Comparison of ENCODE assay signal across 9 cellular contexts in genomic region chr5:963673-964531, GRCh38. TPM values are rescaled to one million over a fixed set of nuclear protein-coding genes. Genes with fewer than 3 reads are reported as not detected.
DNase-seq lines count a peak whose midpoint lies in the region; ATAC-seq, FAIRE-seq and TF ChIP-seq lines count a peak whose summit lies in the region.
"Had no signal": no experiment of that assay in that cellular context is flagged by ENCODE, and none has a peak within 500 bp of the region (broad histone marks: within the 10 kb centered on the region; RNA-seq: fewer than 3 reads in every experiment).

No MANE protein-coding gene starts in this region.

- DNase-seq in AG10803 (ENCODE audit: low read depth) (peak; percentile 86), kidney (peak; percentile 78), NCI-H526 (lab: John Stamatoyannopoulos, UW) (no peak), foreskin melanocyte (no peak), WTC11 (ENCODE audit: low spot score) (no peak)
- DNase-seq in activated T-cell treated with anti-CD3 and anti-CD28 coated beads, Interleukin-2, amount 50 U/mL, for 24 hours = peak; percentile 64

- H3K27ac Mint-ChIP-seq in activated T-cell treated with anti-CD3 and anti-CD28 coated beads, Interleukin-2, amount 50 U/mL, for 24 hours = peak overlapping the region; percentile 90
- no peak overlapping the region for H3K27ac Mint-ChIP-seq in WTC11

- peaks cover 52% of the 10 kb centered on the region for H3K27me3 Mint-ChIP-seq in activated T-cell treated with anti-CD3 and anti-CD28 coated beads, Interleukin-2, amount 50 U/mL, for 24 hours
- H3K27me3 Mint-ChIP-seq in WTC11 (ENCODE audit: low read depth) = no peaks in the 10 kb centered on the region; the same call in 1 of the 2 replicates

- peaks cover 0 to 3% of the 10 kb centered on the region in 2 donors for H3K4me1 ChIP-seq in kidney (ENCODE audit: control insufficient read depth in 1 of 2, insufficient read depth in 1 of 2, low read depth in 1 of 2, low read length in 2 of 2)

- intact Hi-C loops in kidney (cut with DNase I) = no loop called here

- H3K4me1 Mint-ChIP-seq in activated T-cell treated with anti-CD3 and anti-CD28 coated beads, Interleukin-2, amount 50 U/mL, for 24 hours (ENCODE audit: low read depth) = peaks cover 32% of the 10 kb centered on the region
- H3K4me1 Mint-ChIP-seq in WTC11 = no peaks in the 10 kb centered on the region

- no peak for FAIRE-seq in kidney (lab: Jason Lieb, UNC)

- no peak overlapping the region for H3K9ac ChIP-seq in kidney (ENCODE audit: low read length in 2 of 2)

- H3K9me3 ChIP-seq in kidney (ENCODE audit: control insufficient read depth in 1 of 2, low read length in 2 of 2) = no peaks in the 10 kb centered on the region

- POLR2A ChIA-PET in WTC11 (lab: Charles Lee) = no interaction called here

- H3K36me3 Mint-ChIP-seq in activated T-cell treated with anti-CD3 and anti-CD28 coated beads, Interleukin-2, amount 50 U/mL, for 24 hours (ENCODE audit: low read depth) = no peaks in the 10 kb centered on the region
- H3K36me3 Mint-ChIP-seq in WTC11 = no peaks in the 10 kb centered on the region

- CTCF ChIA-PET in WTC11 (lab: Charles Lee) = no interaction called here

- H3K4me3 ChIP-seq in AG10803 (ENCODE audit: low read length) (peak overlapping the region; percentile 9), kidney (ENCODE audit: low read length in 2 of 2) (no peak overlapping the region)
- H3K4me3 ChIP-seq: cardiac muscle cell had no signal

- H3K9me3 Mint-ChIP-seq in activated T-cell treated with anti-CD3 and anti-CD28 coated beads, Interleukin-2, amount 50 U/mL, for 24 hours = no peaks in the 10 kb centered on the region
- no peaks in the 10 kb centered on the region for H3K9me3 Mint-ChIP-seq in WTC11

- H3K36me3 ChIP-seq in kidney (ENCODE audit: control insufficient read depth in 1 of 2, insufficient read depth in 2 of 2, low read length in 2 of 2) = no peaks in the 10 kb centered on the region
- H3K36me3 ChIP-seq: cardiac muscle cell had no signal

- peak overlapping the region; percentile 69 for H3K4me3 Mint-ChIP-seq in activated T-cell treated with anti-CD3 and anti-CD28 coated beads, Interleukin-2, amount 50 U/mL, for 24 hours
- no peak overlapping the region for H3K4me3 Mint-ChIP-seq in WTC11

- H3K27ac ChIP-seq in kidney (ENCODE audit: low read depth in 2 of 2, low read length in 2 of 2) = peak overlapping the region in 1 of 2 donors; percentile 22
- H3K27ac ChIP-seq: cardiac muscle cell had no signal

- ATAC-seq in GM19463 (IDR thresholded peaks at IDR 0.05; ENCODE audit: unreplicated experiment) = peak; percentile 76
- ATAC-seq in HG03571 (IDR thresholded peaks at IDR 0.05; ENCODE audit: unreplicated experiment) = peak; percentile 75
- no peak for ATAC-seq in WTC11

- TF ChIP-seq CTCF in AG10803 (conservative IDR thresholded peaks at IDR 0.05; ENCODE audit: low read length) (no peak), kidney (IDR thresholded peaks at IDR 0.05; ENCODE audit: borderline replicate concordance, extremely low read depth, insufficient read depth) (no peak), WTC11 (IDR thresholded peaks at IDR 0.05) (no peak)

TF ChIP-seq in WTC11, 78 proteins besides CTCF, POLR2A, EP300 and RAD21:
- TF ChIP-seq GTF2I (CRISPR knock-in tag; conservative IDR thresholded peaks at IDR 0.05) (no peak), SOX15 (CRISPR knock-in tag; IDR thresholded peaks at IDR 0.05) (no peak), FOXJ3 (CRISPR knock-in tag; IDR thresholded peaks at IDR 0.05; ENCODE audit: borderline replicate concordance) (no peak), ETV6 (CRISPR knock-in tag; IDR thresholded peaks at IDR 0.05) (no peak), ATF3 (CRISPR knock-in tag; conservative IDR thresholded peaks at IDR 0.05) (no peak), SMAD3 (CRISPR knock-in tag; IDR thresholded peaks at IDR 0.05; ENCODE audit: borderline replicate concordance) (no peak), KAT7 (CRISPR knock-in tag; IDR thresholded peaks at IDR 0.05; ENCODE audit: borderline replicate concordance) (no peak), FOXK1 (CRISPR knock-in tag; IDR thresholded peaks at IDR 0.05) (no peak), GABPB1 (CRISPR knock-in tag; IDR thresholded peaks at IDR 0.05) (no peak), ZNF423 (CRISPR knock-in tag; IDR thresholded peaks at IDR 0.05) (no peak), CREM (CRISPR knock-in tag; IDR thresholded peaks at IDR 0.05) (no peak), NR2C2 (CRISPR knock-in tag; IDR thresholded peaks at IDR 0.05) (no peak), RELA (CRISPR knock-in tag; IDR thresholded peaks at IDR 0.05; ENCODE audit: borderline replicate concordance) (no peak), AR (CRISPR knock-in tag; IDR thresholded peaks at IDR 0.05) (no peak), IRF2 (CRISPR knock-in tag; IDR thresholded peaks at IDR 0.05; ENCODE audit: borderline replicate concordance, low read depth) (no peak)
- TF ChIP-seq, protein P1, sequence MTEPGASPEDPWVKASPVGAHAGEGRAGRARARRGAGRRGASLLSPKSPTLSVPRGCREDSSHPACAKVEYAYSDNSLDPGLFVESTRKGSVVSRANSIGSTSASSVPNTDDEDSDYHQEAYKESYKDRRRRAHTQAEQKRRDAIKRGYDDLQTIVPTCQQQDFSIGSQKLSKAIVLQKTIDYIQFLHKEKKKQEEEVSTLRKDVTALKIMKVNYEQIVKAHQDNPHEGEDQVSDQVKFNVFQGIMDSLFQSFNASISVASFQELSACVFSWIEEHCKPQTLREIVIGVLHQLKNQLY (CRISPR knock-in tag; IDR thresholded peaks at IDR 0.05) = no peak
- TF ChIP-seq, protein P2, sequence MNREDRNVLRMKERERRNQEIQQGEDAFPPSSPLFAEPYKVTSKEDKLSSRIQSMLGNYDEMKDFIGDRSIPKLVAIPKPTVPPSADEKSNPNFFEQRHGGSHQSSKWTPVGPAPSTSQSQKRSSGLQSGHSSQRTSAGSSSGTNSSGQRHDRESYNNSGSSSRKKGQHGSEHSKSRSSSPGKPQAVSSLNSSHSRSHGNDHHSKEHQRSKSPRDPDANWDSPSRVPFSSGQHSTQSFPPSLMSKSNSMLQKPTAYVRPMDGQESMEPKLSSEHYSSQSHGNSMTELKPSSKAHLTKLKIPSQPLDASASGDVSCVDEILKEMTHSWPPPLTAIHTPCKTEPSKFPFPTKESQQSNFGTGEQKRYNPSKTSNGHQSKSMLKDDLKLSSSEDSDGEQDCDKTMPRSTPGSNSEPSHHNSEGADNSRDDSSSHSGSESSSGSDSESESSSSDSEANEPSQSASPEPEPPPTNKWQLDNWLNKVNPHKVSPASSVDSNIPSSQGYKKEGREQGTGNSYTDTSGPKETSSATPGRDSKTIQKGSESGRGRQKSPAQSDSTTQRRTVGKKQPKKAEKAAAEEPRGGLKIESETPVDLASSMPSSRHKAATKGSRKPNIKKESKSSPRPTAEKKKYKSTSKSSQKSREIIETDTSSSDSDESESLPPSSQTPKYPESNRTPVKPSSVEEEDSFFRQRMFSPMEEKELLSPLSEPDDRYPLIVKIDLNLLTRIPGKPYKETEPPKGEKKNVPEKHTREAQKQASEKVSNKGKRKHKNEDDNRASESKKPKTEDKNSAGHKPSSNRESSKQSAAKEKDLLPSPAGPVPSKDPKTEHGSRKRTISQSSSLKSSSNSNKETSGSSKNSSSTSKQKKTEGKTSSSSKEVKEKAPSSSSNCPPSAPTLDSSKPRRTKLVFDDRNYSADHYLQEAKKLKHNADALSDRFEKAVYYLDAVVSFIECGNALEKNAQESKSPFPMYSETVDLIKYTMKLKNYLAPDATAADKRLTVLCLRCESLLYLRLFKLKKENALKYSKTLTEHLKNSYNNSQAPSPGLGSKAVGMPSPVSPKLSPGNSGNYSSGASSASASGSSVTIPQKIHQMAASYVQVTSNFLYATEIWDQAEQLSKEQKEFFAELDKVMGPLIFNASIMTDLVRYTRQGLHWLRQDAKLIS (CRISPR knock-in tag; IDR thresholded peaks at IDR 0.05; ENCODE audit: borderline replicate concordance) = no peak
- TF ChIP-seq, protein P3, sequence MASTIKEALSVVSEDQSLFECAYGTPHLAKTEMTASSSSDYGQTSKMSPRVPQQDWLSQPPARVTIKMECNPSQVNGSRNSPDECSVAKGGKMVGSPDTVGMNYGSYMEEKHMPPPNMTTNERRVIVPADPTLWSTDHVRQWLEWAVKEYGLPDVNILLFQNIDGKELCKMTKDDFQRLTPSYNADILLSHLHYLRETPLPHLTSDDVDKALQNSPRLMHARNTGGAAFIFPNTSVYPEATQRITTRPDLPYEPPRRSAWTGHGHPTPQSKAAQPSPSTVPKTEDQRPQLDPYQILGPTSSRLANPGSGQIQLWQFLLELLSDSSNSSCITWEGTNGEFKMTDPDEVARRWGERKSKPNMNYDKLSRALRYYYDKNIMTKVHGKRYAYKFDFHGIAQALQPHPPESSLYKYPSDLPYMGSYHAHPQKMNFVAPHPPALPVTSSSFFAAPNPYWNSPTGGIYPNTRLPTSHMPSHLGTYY (CRISPR knock-in tag; IDR thresholded peaks at IDR 0.05) = no peak

RNA-seq across cellular contexts. Expression of gene NKD2, which starts 44.7 kb away (rescaled TPM):
- total RNA-seq in kidney = 14.1 TPM
- polyA plus RNA-seq in kidney (ENCODE audit: insufficient read depth, low read depth, low replicate concordance) = 7.9 TPM
- total RNA-seq in WTC11 (2021) = 12.8 to 16.6 TPM (median 15.9 TPM) in 3 replicates

Comparison
In these comparisons a context has a peak if more than half of its experiments do, and no peak if none do; other contexts are left out.
1. DNase-seq: peak in AG10803 (single experiment), activated T-cell treated with anti-CD3 and anti-CD28 coated beads, Interleukin-2, amount 50 U/mL, for 24 hours (single experiment) and kidney (single experiment); none in NCI-H526 (0 of 2), foreskin melanocyte (single experiment) and WTC11 (single experiment).